17 cellular contexts compared by ENCODE assay signal in genomic region chr10:101222247-101222531, GRCh38. TPM values are rescaled to one million over a fixed set of nuclear protein-coding genes. Genes with fewer than 3 reads are reported as not detected.
"Had no signal": no experiment of that assay in that cellular context is flagged by ENCODE, and none has a peak within 500 bp of the region (broad histone marks: within the 10 kb centered on the region; RNA-seq: fewer than 3 reads in every experiment).

No MANE protein-coding gene starts in this region.

- H3K27ac Mint-ChIP-seq: mesothelial cell of epicardium; progenitor cell of endocrine pancreas; stimulated activated memory B cell treated with anti-CD40 and anti-IgM and Interleukin-4, amounts not matched to agents 10 μg/mL and 1 μg/mL and 100 μg/mL, for 72 hours had no signal

- H3K36me3 Mint-ChIP-seq: mesothelial cell of epicardium had no signal

- H3K9me3 ChIP-seq: colonic mucosa had no signal

- H3K4me3 ChIP-seq: cardiac muscle cell had no signal

- H3K9me3 Mint-ChIP-seq: mesothelial cell of epicardium had no signal

- H3K4me3 Mint-ChIP-seq: mesothelial cell of epicardium had no signal

- ATAC-seq: stimulated activated memory B cell treated with anti-CD40 and anti-IgM and Interleukin-4, amounts not matched to agents 10 μg/mL and 1 μg/mL and 100 μg/mL, for 72 hours had no signal

- H3K27ac ChIP-seq: cardiac muscle cell, colonic mucosa, upper lobe of left lung had no signal

- DNase-seq: activated CD4-positive, alpha-beta T cell treated with anti-CD3 and anti-CD28 coated beads for 4 hours; activated CD8-positive, alpha-beta memory T cell treated with anti-CD3 and anti-CD28 coated beads for 24 hours; activated effector memory CD4-positive, alpha-beta T cell treated with anti-CD3 and anti-CD28 coated beads, Interleukin-2, amount 50 U/mL, for 16 hours; colonic mucosa; effector CD4-positive, alpha-beta T cell; kidney glomerular epithelial cell; nucleus accumbens had no signal

- H3K36me3 ChIP-seq: cardiac muscle cell, colonic mucosa, upper lobe of left lung had no signal

RNA-seq across cellular contexts. Expression of gene LBX1, which starts 7.1 kb away (rescaled TPM):
- total RNA-seq: aorta, cardiac muscle cell, colonic mucosa, frontal cortex, lower leg skin, mesothelial cell of epicardium, progenitor cell of endocrine pancreas, smooth muscle cell had no signal
- polyA plus RNA-seq: aorta, cardiac muscle cell, fibroblast of lung, smooth muscle cell had no signal
